In the genomic region with DNA sequence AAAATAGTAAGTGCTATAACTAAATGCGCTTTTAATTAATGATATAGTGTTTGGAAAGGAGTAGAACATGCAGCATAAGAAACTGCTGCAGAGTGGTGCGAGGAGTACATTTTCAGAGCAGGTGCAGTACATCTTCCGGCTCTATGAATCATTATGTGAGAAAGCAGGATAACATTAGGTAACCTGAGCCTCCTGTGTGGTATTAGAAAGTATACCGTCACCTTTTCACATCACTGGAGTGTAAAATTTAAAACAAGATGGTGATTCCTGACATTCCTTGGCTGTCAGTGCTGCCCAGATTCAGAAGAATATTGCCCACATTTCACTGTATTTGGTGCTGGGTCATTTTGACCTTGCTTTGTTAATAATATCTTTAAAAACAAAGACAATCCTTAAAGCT, we compare ENCODE assay signal across 25 cellular contexts. TPM values are rescaled to one million over a fixed set of nuclear protein-coding genes. Genes with fewer than 3 reads are reported as not detected.
A peak's percentile ranks its signal among the peaks of the same experiment; 100 is the strongest.
DNase-seq lines count a peak whose midpoint lies in the region; FAIRE-seq and TF ChIP-seq lines count a peak whose summit lies in the region.
"Had no signal": no experiment of that assay in that cellular context is flagged by ENCODE, and none has a peak within 500 bp of the region (broad histone marks: within the 10 kb centered on the region; RNA-seq: fewer than 3 reads in every experiment).

No MANE protein-coding gene starts in this region.

- peak; percentile 9 for DNase-seq in MCF 10A (ENCODE audit: unreplicated experiment)
- no peak for DNase-seq in mammary epithelial cell
- peak; percentile 12 for DNase-seq in NCI-H2171 (lab: John Stamatoyannopoulos, UW)
- peak; percentile 72 for DNase-seq in bronchial epithelial cell (ENCODE audit: low read depth)
- DNase-seq in vagina (ENCODE audit: extremely low spot score in 2 of 2), result no peak
- DNase-seq in UCSD-AML1 (lab: John Stamatoyannopoulos, UW; ENCODE audit: unreplicated experiment), result no peak
- no peak for DNase-seq in prostate gland (ENCODE audit: low spot score)
- DNase-seq in stimulated activated CD4-positive, alpha-beta T cell treated with anti-CD3 and anti-CD28 coated beads, Interleukin-4, amount 100 ng/mL, for 1 hour, result no peak
- DNase-seq: activated CD4-positive, alpha-beta T cell treated with anti-CD3 and anti-CD28 coated beads, Interleukin-2, amount 10 ng/mL, durations not matched to agents 7 days and 5 days; activated CD8-positive, alpha-beta memory T cell treated with anti-CD3 and anti-CD28 coated beads, Interleukin-2, amount 50 U/mL, for 4 hours; activated naive CD4-positive, alpha-beta T cell treated with Interleukin-2 at 50 U/mL for 16 hours; DMS153; erythroblast; foreskin melanocyte; kidney; NCI-H2081 treated with DMSO at 0.1 percent for 48 hours; NCI-H774; OCI-M1; SJCRH30; stimulated activated naive B cell treated with anti-CD40 and anti-IgM and Interleukin-4, amounts not matched to agents 10 μg/mL and 1 μg/mL and 100 μg/mL, for 72 hours; tibial artery had no signal

- TF ChIP-seq CTCF in MCF 10A (IDR thresholded peaks at IDR 0.05; ENCODE audit: unreplicated experiment) (no peak), mammary epithelial cell (conservative IDR thresholded peaks at IDR 0.05 in 1 of 2, IDR thresholded peaks at IDR 0.05 in 1 of 2; ENCODE audit: extremely low read depth in 1 of 2, insufficient read depth in 1 of 2, low read depth in 1 of 2, low read length in 2 of 2) (no peak), bronchial epithelial cell (IDR thresholded peaks at IDR 0.05; ENCODE audit: insufficient read depth, low read length, severe bottlenecking) (no peak), vagina (IDR thresholded peaks at IDR 0.05) (no peak), prostate gland (IDR thresholded peaks at IDR 0.05) (no peak)

- H3K27me3 Mint-ChIP-seq in MCF 10A (ENCODE audit: insufficient read depth, unreplicated experiment), result no peaks in the 10 kb centered on the region
- H3K27me3 Mint-ChIP-seq: activated CD4-positive, alpha-beta T cell treated with anti-CD3 and anti-CD28 coated beads, Interleukin-2, amount 10 ng/mL, durations not matched to agents 7 days and 5 days; central memory CD8-positive, alpha-beta T cell had no signal

- no peaks in the 10 kb centered on the region for H3K36me3 Mint-ChIP-seq in MCF 10A (ENCODE audit: insufficient read depth, unreplicated experiment)
- H3K36me3 Mint-ChIP-seq: stimulated activated naive B cell treated with anti-CD40 and anti-IgM and Interleukin-4, amounts not matched to agents 10 μg/mL and 1 μg/mL and 100 μg/mL, for 72 hours had no signal

- POLR2A ChIA-PET in MCF 10A (lab: Yijun Ruan, JAX), result no interaction called here

- no peaks in the 10 kb centered on the region for H4K20me1 ChIP-seq in mammary epithelial cell (ENCODE audit: insufficient read depth, low read length)

- 95% methylated on average over 4 of the region's 4 CpGs for WGBS in mammary epithelial cell (ENCODE audit: low coverage, missing lambda C conversion rate)
- 81% methylated on average over 4 of the region's 4 CpGs for WGBS in prostate gland

- H3K36me3 ChIP-seq in mammary epithelial cell (ENCODE audit: insufficient read depth, low read length) (no peaks in the 10 kb centered on the region), bronchial epithelial cell (ENCODE audit: control insufficient read depth, insufficient read depth, low read length) (no peaks in the 10 kb centered on the region), vagina (no peaks in the 10 kb centered on the region), prostate gland (no peaks in the 10 kb centered on the region)
- H3K36me3 ChIP-seq: ascending aorta, SJCRH30 had no signal

- H3K4me2 ChIP-seq in mammary epithelial cell (ENCODE audit: insufficient read depth, low read depth, low read length), result no peak overlapping the region

- no peaks in the 10 kb centered on the region for H3K4me1 ChIP-seq in mammary epithelial cell (ENCODE audit: insufficient read depth, low read length)
- peaks cover 10% of the 10 kb centered on the region for H3K4me1 ChIP-seq in vagina
- no peaks in the 10 kb centered on the region for H3K4me1 ChIP-seq in prostate gland (replicated peaks)
- H3K4me1 ChIP-seq: SJCRH30 had no signal

- no peaks in the 10 kb centered on the region for H3K9me3 Mint-ChIP-seq in MCF 10A (ENCODE audit: unreplicated experiment)
- H3K9me3 Mint-ChIP-seq: activated CD4-positive, alpha-beta T cell treated with anti-CD3 and anti-CD28 coated beads, Interleukin-2, amount 10 ng/mL, durations not matched to agents 7 days and 5 days; central memory CD8-positive, alpha-beta T cell; neural crest cell; stimulated activated naive B cell treated with anti-CD40 and anti-IgM and Interleukin-4, amounts not matched to agents 10 μg/mL and 1 μg/mL and 100 μg/mL, for 72 hours had no signal

- no TSS peak for BruUV-seq in MCF 10A (replicated peaks; lab: Mats Ljungman, UMichigan)
- BruUV-seq in mammary epithelial cell (replicated peaks; lab: Mats Ljungman, UMichigan), result no TSS peak

- H3K9me3 ChIP-seq in mammary epithelial cell (replicated peaks; ENCODE audit: insufficient read depth, low read length) (no peaks in the 10 kb centered on the region), vagina (no peaks in the 10 kb centered on the region), prostate gland (no peaks in the 10 kb centered on the region)
- H3K9me3 ChIP-seq: ascending aorta, SJCRH30, tibial artery had no signal

- CTCF ChIA-PET in MCF 10A (lab: Yijun Ruan, JAX), result no interaction called here
- CTCF ChIA-PET in mammary epithelial cell (lab: Charles Lee; ENCODE audit: low non-redundant PET), result no interaction called here

- H3K27ac ChIP-seq in mammary epithelial cell (ENCODE audit: insufficient read depth, low read depth, low read length), result no peak overlapping the region
- H3K27ac ChIP-seq in vagina, result peak overlapping the region; percentile 69
- H3K27ac ChIP-seq in prostate gland, result no peak overlapping the region
- H3K27ac ChIP-seq: SJCRH30 had no signal

- dilution Hi-C loops in mammary epithelial cell (cut with HindIII; ENCODE audit: low sequenced_read_pairs), result no loop called here

- H3K27me3 ChIP-seq in mammary epithelial cell (ENCODE audit: insufficient read depth, low read length) (no peaks in the 10 kb centered on the region), bronchial epithelial cell (ENCODE audit: control insufficient read depth, insufficient read depth, low read length) (no peaks in the 10 kb centered on the region), vagina (no peaks in the 10 kb centered on the region), prostate gland (replicated peaks; ENCODE audit: insufficient read depth) (no peaks in the 10 kb centered on the region)
- H3K27me3 ChIP-seq: ascending aorta, SJCRH30, tibial artery had no signal

- TF ChIP-seq POLR2A in vagina (IDR thresholded peaks at IDR 0.05) (no peak), prostate gland (IDR thresholded peaks at IDR 0.05) (no peak)

- no peaks in the 10 kb centered on the region for H3K79me2 ChIP-seq in mammary epithelial cell (ENCODE audit: insufficient read depth, low read length)

- H3K9ac ChIP-seq in mammary epithelial cell (ENCODE audit: insufficient read depth, low read length), result no peak overlapping the region

- FAIRE-seq in bronchial epithelial cell (lab: Jason Lieb, UNC), result no peak
- FAIRE-seq: GM12878, kidney had no signal

- in situ Hi-C loops in mammary epithelial cell (cut with MboI; ENCODE audit: low sequenced_read_pairs in 2 of 2), result loop anchor here in 1 of 2 donors (25.0 kb wide), 1 partner anchor 154 kb away; no protein-coding TSS in a partner anchor

- H3K4me1 Mint-ChIP-seq in MCF 10A (ENCODE audit: insufficient read depth, unreplicated experiment), result no peaks in the 10 kb centered on the region
- H3K4me1 Mint-ChIP-seq: activated CD4-positive, alpha-beta T cell treated with anti-CD3 and anti-CD28 coated beads, Interleukin-2, amount 10 ng/mL, durations not matched to agents 7 days and 5 days; central memory CD8-positive, alpha-beta T cell; neural crest cell; stimulated activated naive B cell treated with anti-CD40 and anti-IgM and Interleukin-4, amounts not matched to agents 10 μg/mL and 1 μg/mL and 100 μg/mL, for 72 hours had no signal

- no peak overlapping the region for H3K27ac Mint-ChIP-seq in MCF 10A (ENCODE audit: low read depth, unreplicated experiment)
- H3K27ac Mint-ChIP-seq: activated CD4-positive, alpha-beta T cell treated with anti-CD3 and anti-CD28 coated beads, Interleukin-2, amount 10 ng/mL, durations not matched to agents 7 days and 5 days; stimulated activated naive B cell treated with anti-CD40 and anti-IgM and Interleukin-4, amounts not matched to agents 10 μg/mL and 1 μg/mL and 100 μg/mL, for 72 hours had no signal

- H2AFZ ChIP-seq in mammary epithelial cell (ENCODE audit: low read depth, low read length), result no peak overlapping the region

- intact Hi-C loops in MCF 10A (cut with micrococcal nuclease), result no loop called here
- intact Hi-C loops in mammary epithelial cell (cut with micrococcal nuclease), result no loop called here
- intact Hi-C loops in vagina (cut with DNase I), result no loop called here
- intact Hi-C loops in prostate gland (cut with DNase I), result no loop called here

- H3K4me3 ChIP-seq in mammary epithelial cell (replicated peaks in 1 of 3; ENCODE audit: insufficient read depth in 1 of 3, low read depth in 2 of 3, low read length in 3 of 3), result no peak overlapping the region
- H3K4me3 ChIP-seq in bronchial epithelial cell (ENCODE audit: low read depth, low read length), result no peak overlapping the region
- no peak overlapping the region for H3K4me3 ChIP-seq in vagina
- H3K4me3 ChIP-seq in prostate gland, result no peak overlapping the region
- H3K4me3 ChIP-seq: ascending aorta, GM12878, SJCRH30, tibial artery had no signal

- H3K4me3 Mint-ChIP-seq in MCF 10A (ENCODE audit: unreplicated experiment), result no peak overlapping the region
- H3K4me3 Mint-ChIP-seq: activated CD4-positive, alpha-beta T cell treated with anti-CD3 and anti-CD28 coated beads, Interleukin-2, amount 10 ng/mL, durations not matched to agents 7 days and 5 days; central memory CD8-positive, alpha-beta T cell; neural crest cell; stimulated activated naive B cell treated with anti-CD40 and anti-IgM and Interleukin-4, amounts not matched to agents 10 μg/mL and 1 μg/mL and 100 μg/mL, for 72 hours had no signal

RNA-seq across cellular contexts. Expression of gene DYNC2LI1, which starts 7.8 kb away (rescaled TPM):
- total RNA-seq in MCF 10A (2022) (13.0 and 16.6 TPM in 2 replicates), mammary epithelial cell (10 to 100 TPM; 15.6 to 16.2 TPM), bronchial epithelial cell (8.2 and 12.4 TPM in 2 replicates), vagina (29.7 TPM), prostate gland (10 to 100 TPM; 26.1 to 27.3 TPM)
- 7.7 TPM for polyA plus RNA-seq in mammary epithelial cell
- not detected for polyA minus RNA-seq in mammary epithelial cell

Comparison
In these comparisons a context has a peak if more than half of its experiments do, and no peak if none do; other contexts are left out.
1. DNase-seq: peak in MCF 10A (single experiment), NCI-H2171 (single experiment) and bronchial epithelial cell (single experiment); none in mammary epithelial cell (single experiment), vagina (0 of 2), UCSD-AML1 (single experiment), prostate gland (single experiment) and stimulated activated CD4-positive, alpha-beta T cell treated with anti-CD3 and anti-CD28 coated beads, Interleukin-4, amount 100 ng/mL, for 1 hour (single experiment).